In the genomic region with DNA sequence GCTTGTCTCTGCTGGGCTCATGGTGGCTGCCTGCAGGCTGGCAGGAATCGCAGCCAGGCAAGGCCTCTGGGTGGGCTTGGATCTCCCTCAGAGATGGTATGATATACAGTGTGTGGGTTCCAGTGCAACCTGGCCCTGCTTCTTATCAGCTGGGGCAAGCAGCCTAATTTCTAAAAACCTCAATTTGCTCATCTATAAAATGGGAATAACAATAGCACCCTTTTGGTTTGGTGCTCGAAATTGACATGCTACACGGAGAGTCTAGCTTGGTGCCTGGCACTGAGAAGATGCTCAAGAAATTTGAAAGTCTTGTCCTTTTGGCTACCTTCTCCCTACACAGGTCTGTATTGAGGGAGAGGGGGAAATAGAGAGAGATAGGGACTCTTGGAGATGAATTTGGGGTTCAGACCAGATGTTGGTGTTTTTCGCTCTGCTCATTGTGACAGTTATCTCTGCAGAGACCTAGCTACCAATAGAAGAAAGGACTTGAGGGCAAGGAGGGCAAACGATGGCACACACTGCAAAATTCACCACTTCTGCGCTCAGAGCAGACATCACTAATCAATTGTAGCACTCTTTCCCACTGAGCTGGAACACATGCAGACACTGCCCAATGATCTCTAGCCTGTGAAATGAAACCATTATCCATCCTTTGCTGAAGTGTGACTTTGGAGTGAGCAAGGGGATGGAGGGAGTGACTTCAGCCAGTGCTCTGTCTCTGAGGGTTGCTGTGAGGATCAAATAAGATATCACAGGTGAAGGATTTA, we compare ENCODE assay signal across 35 cellular contexts. TPM values are rescaled to one million over a fixed set of nuclear protein-coding genes. Genes with fewer than 3 reads are reported as not detected.
"Had no signal": no experiment of that assay in that cellular context is flagged by ENCODE, and none has a peak within 500 bp of the region (broad histone marks: within the 10 kb centered on the region; RNA-seq: fewer than 3 reads in every experiment).

No MANE protein-coding gene starts in this region.

- H3K27me3 ChIP-seq: adrenal gland, body of pancreas, breast epithelium had no signal

- H3K36me3 Mint-ChIP-seq: activated naive CD4-positive, alpha-beta T cell treated with anti-CD3 and anti-CD28 coated beads, Interleukin-2, amount 50 U/mL, for 72 hours had no signal

- FAIRE-seq: astrocyte, RCC 7860 had no signal

- H3K9me3 Mint-ChIP-seq: activated CD4-positive, alpha-beta T cell treated with anti-CD3 and anti-CD28 coated beads, Interleukin-2, amount 10 ng/mL, durations not matched to agents 7 days and 5 days; activated naive CD4-positive, alpha-beta T cell treated with anti-CD3 and anti-CD28 coated beads, Interleukin-2, amount 50 U/mL, for 72 hours; activated T-helper 2 cell treated with anti-CD3 and anti-CD28 coated beads, Interferon-gamma antibody, Interleukin-2, Interleukin-4, amounts not matched to agents 10 μg/mL and 5 μg/mL and 100 μg/mL, durations not matched to agents 14 hours and 24 hours and 36 hours had no signal

- H3K9me3 ChIP-seq: adrenal gland, body of pancreas, breast epithelium had no signal

- H3K4me1 ChIP-seq: adrenal gland, body of pancreas, breast epithelium had no signal

- H3K4me2 ChIP-seq: KMS-11, PC-9 had no signal

- H3K9ac ChIP-seq: KMS-11 had no signal

- H2AFZ ChIP-seq: PC-9 had no signal

- H3K4me3 ChIP-seq: adrenal gland, body of pancreas, breast epithelium, PC-9 had no signal

- H3K36me3 ChIP-seq: adrenal gland, breast epithelium, WERI-Rb-1 had no signal

- H3K27ac Mint-ChIP-seq: activated CD4-positive, alpha-beta T cell treated with anti-CD3 and anti-CD28 coated beads for 36 hours; activated CD4-positive, alpha-beta T cell treated with anti-CD3 and anti-CD28 coated beads, Interleukin-2, amount 10 ng/mL, durations not matched to agents 7 days and 5 days; activated CD8-positive, alpha-beta T cell treated with anti-CD3 and anti-CD28 coated beads, Interleukin-2, amount 10 ng/mL, durations not matched to agents 7 days and 5 days; activated naive CD4-positive, alpha-beta T cell treated with anti-CD3 and anti-CD28 coated beads, Interleukin-2, amount 50 U/mL, for 72 hours; activated T-helper 2 cell treated with anti-CD3 and anti-CD28 coated beads, Interferon-gamma antibody, Interleukin-2, Interleukin-4, amounts not matched to agents 10 μg/mL and 5 μg/mL and 100 μg/mL, durations not matched to agents 14 hours and 24 hours and 36 hours had no signal

- H3K4me1 Mint-ChIP-seq: activated CD4-positive, alpha-beta T cell treated with anti-CD3 and anti-CD28 coated beads for 36 hours; activated CD4-positive, alpha-beta T cell treated with anti-CD3 and anti-CD28 coated beads, Interleukin-2, amount 10 ng/mL, durations not matched to agents 7 days and 5 days had no signal

- H3K27ac ChIP-seq: adrenal gland, body of pancreas, breast epithelium, KMS-11, PC-9, RWPE1, WERI-Rb-1 had no signal

- DNase-seq: activated CD4-positive, alpha-beta T cell treated with anti-CD3 and anti-CD28 coated beads for 36 hours; activated CD4-positive, alpha-beta T cell treated with anti-CD3 and anti-CD28 coated beads, Interleukin-2, amount 10 ng/mL, durations not matched to agents 7 days and 5 days; activated CD4-positive, alpha-beta T cell treated with anti-CD3 and anti-CD28 coated beads, Interleukin-2, amount 50 U/mL, for 48 hours; activated CD8-positive, alpha-beta T cell treated with anti-CD3 and anti-CD28 coated beads, Interleukin-2, amount 10 ng/mL, durations not matched to agents 7 days and 5 days; activated gamma-delta T cell; activated naive CD4-positive, alpha-beta T cell treated with Interleukin-2 at 50 U/mL for 16 hours; activated T-cell treated with anti-CD3 and anti-CD28 coated beads, Interleukin-2, amount 50 U/mL, for 1 hour; adrenal gland; body of pancreas; central memory CD4-positive, alpha-beta T cell; MM.1S; MV-4-11; NCI-H1092; NCI-H1436 treated with DMSO at 0.1 percent for 48 hours; NCI-H1694 treated with DMSO at 0.1 percent for 48 hours; NCI-H2029 treated with DMSO at 0.1 percent for 48 hours; NCI-H2107; NCI-H2171; NCI-H510A; NCI-H526; NCI-H748 treated with DMSO at 0.1 percent for 48 hours; NK-92 treated with Interleukin-12 subunit alpha and Interleukin-12 subunit beta, amount 100 ng/mL, for 24 hours; SW 1271; T-helper 1 cell; T-helper 2 cell; T-helper 9 cell; WERI-Rb-1 had no signal

- H3K4me3 Mint-ChIP-seq: activated CD4-positive, alpha-beta T cell treated with anti-CD3 and anti-CD28 coated beads for 36 hours; activated CD4-positive, alpha-beta T cell treated with anti-CD3 and anti-CD28 coated beads, Interleukin-2, amount 10 ng/mL, durations not matched to agents 7 days and 5 days; activated CD8-positive, alpha-beta T cell treated with anti-CD3 and anti-CD28 coated beads, Interleukin-2, amount 10 ng/mL, durations not matched to agents 7 days and 5 days had no signal

RNA-seq across cellular contexts. Expression of a gene that starts 15.6 kb away (rescaled TPM):
- total RNA-seq: activated CD4-positive, alpha-beta T cell treated with anti-CD3 and anti-CD28 coated beads for 36 hours; activated CD4-positive, alpha-beta T cell treated with anti-CD3 and anti-CD28 coated beads, Interleukin-2, amount 10 ng/mL, durations not matched to agents 7 days and 5 days; activated CD8-positive, alpha-beta T cell treated with anti-CD3 and anti-CD28 coated beads, Interleukin-2, amount 10 ng/mL, durations not matched to agents 7 days and 5 days; activated naive CD4-positive, alpha-beta T cell treated with anti-CD3 and anti-CD28 coated beads, Interleukin-2, amount 50 U/mL, for 72 hours; activated T-helper 2 cell treated with anti-CD3 and anti-CD28 coated beads, Interferon-gamma antibody, Interleukin-2, Interleukin-4, amounts not matched to agents 10 μg/mL and 5 μg/mL and 100 μg/mL, durations not matched to agents 14 hours and 24 hours and 36 hours; body of pancreas had no signal
